Comparison of ENCODE assay signal across 16 cellular contexts in genomic region chr9:19201899-19202891, GRCh38. TPM values are rescaled to one million over a fixed set of nuclear protein-coding genes. Genes with fewer than 3 reads are reported as not detected.
DNase-seq lines count a peak whose midpoint lies in the region; ATAC-seq, FAIRE-seq and TF ChIP-seq lines count a peak whose summit lies in the region.
"Had no signal": no experiment of that assay in that cellular context is flagged by ENCODE, and none has a peak within 500 bp of the region (broad histone marks: within the 10 kb centered on the region; RNA-seq: fewer than 3 reads in every experiment).

No MANE protein-coding gene starts in this region.

- TF ChIP-seq RAD21 in H1 (IDR thresholded peaks at IDR 0.05 in 1 of 2, conservative IDR thresholded peaks at IDR 0.05 in 1 of 2; ENCODE audit: low read depth in 2 of 2, low read length in 2 of 2) = no peak

- POLR2A ChIA-PET in H1 (lab: Charles Lee; ENCODE audit: partially characterized antibody) = interaction anchor here (1.1 kb wide), 1 partner anchor 28 kb away, joined by 3 read pairs; the partner anchor contains the start of gene DENND4C
- POLR2A ChIA-PET in GM10248 (lab: Yijun Ruan, JAX) = interaction anchor here (0.5 to 0.6 kb wide), 2 partner anchors 122 to 192 kb away, joined by 4 to 7 read pairs; no protein-coding TSS in a partner anchor

- no peak for ATAC-seq in GM18907 (IDR thresholded peaks at IDR 0.05; ENCODE audit: unreplicated experiment)
- no peak for ATAC-seq in natural killer cell
- ATAC-seq: activated T-cell treated with anti-CD3 and anti-CD28 coated beads, Interleukin-2, amount 50 U/mL, for 4 hours; stimulated activated naive CD8-positive, alpha-beta T cell treated with anti-CD3 and anti-CD28 coated beads, Interleukin-15, Interleukin-2, amounts not matched to agents 100 U/mL and 50 U/mL, for 24 hours had no signal

- H3K27ac Mint-ChIP-seq in nephron progenitor cell = peak overlapping the region; percentile 98
- no peak overlapping the region for H3K27ac Mint-ChIP-seq in natural killer cell

- H3K9me3 ChIP-seq in H1 (ENCODE audit: insufficient read depth in 2 of 2, low read depth in 1 of 2, low read length in 1 of 2) = no peaks in the 10 kb centered on the region
- H3K9me3 ChIP-seq: lower lobe of right lung had no signal

- no peak overlapping the region for H4K5ac ChIP-seq in H1 (ENCODE audit: insufficient read length, low read depth, low read length)

- no peaks in the 10 kb centered on the region for H3K27me3 Mint-ChIP-seq in nephron progenitor cell (ENCODE audit: low read depth, poor library complexity)
- no peaks in the 10 kb centered on the region for H3K27me3 Mint-ChIP-seq in natural killer cell (ENCODE audit: low read depth in 2 of 2)

- no peak overlapping the region for H3K56ac ChIP-seq in H1 (replicated peaks; ENCODE audit: insufficient read length, low read depth, low read length)

- no peaks in the 10 kb centered on the region for H3K36me3 ChIP-seq in H1 (ENCODE audit: control insufficient read depth in 2 of 4, insufficient read depth in 4 of 4, low read length in 3 of 4)
- H3K36me3 ChIP-seq: lower lobe of right lung had no signal

- no peak overlapping the region for H3K4ac ChIP-seq in H1 (replicated peaks; ENCODE audit: insufficient read length, low read depth, low read length)

- CTCF ChIA-PET in H1 (lab: Charles Lee; ENCODE audit: partially characterized antibody) (interaction anchor here (0.6 to 2.8 kb wide), 10 partner anchors 12 to 1010 kb away, joined by 3 to 7 read pairs (median 4); no protein-coding TSS in a partner anchor), GM10248 (lab: Yijun Ruan, JAX) (interaction anchor here (1.0 to 2.5 kb wide), 8 partner anchors 9 to 263 kb away, joined by 3 to 10 read pairs (median 4); no protein-coding TSS in a partner anchor)

- H3K27ac ChIP-seq in H1 (ENCODE audit: low read depth, low read length) = no peak overlapping the region
- H3K27ac ChIP-seq: lower lobe of right lung had no signal

- H3K79me2 ChIP-seq in H1 (ENCODE audit: control insufficient read depth in 1 of 2, insufficient read depth in 2 of 2, low read length in 2 of 2) = no peaks in the 10 kb centered on the region

- TF ChIP-seq EP300 in H1 (IDR thresholded peaks at IDR 0.05; ENCODE audit: borderline replicate concordance in 1 of 2, low read depth in 2 of 2, low read length in 2 of 2) = no peak

- H3K27me3 ChIP-seq in H1 (replicated peaks in 1 of 4; ENCODE audit: control insufficient read depth in 3 of 4, extremely low read depth in 1 of 4, insufficient read depth in 3 of 4, low read length in 3 of 4) = no peaks in the 10 kb centered on the region

- no peak overlapping the region for H3K9ac ChIP-seq in H1 (replicated peaks in 1 of 4; ENCODE audit: extremely low read depth in 1 of 4, low read depth in 3 of 4, low read length in 3 of 4)

- TF ChIP-seq CTCF in D721Med (IDR thresholded peaks at IDR 0.05; ENCODE audit: insufficient read depth, missing control alignments) (no peak), H1 (IDR thresholded peaks at IDR 0.05; ENCODE audit: control extremely low read depth in 1 of 3, insufficient read depth in 1 of 3, low read depth in 1 of 3, low read length in 3 of 3) (no peak), nephron progenitor cell (IDR thresholded peaks at IDR 0.05) (no peak), GM10248 (IDR thresholded peaks at IDR 0.05; ENCODE audit: control extremely low read depth, extremely low read depth, low read depth, missing control alignments) (no peak), natural killer cell (IDR thresholded peaks at IDR 0.05) (no peak)

- H2BK20ac ChIP-seq in H1 (ENCODE audit: low read length) = no peak overlapping the region

- no peak overlapping the region for H3K4me2 ChIP-seq in H1 (ENCODE audit: insufficient read depth in 1 of 2, low read depth in 2 of 2, low read length in 2 of 2)

- H3K4me3 Mint-ChIP-seq in nephron progenitor cell = peak overlapping the region; percentile 4
- no peak overlapping the region for H3K4me3 Mint-ChIP-seq in natural killer cell
- H3K4me3 Mint-ChIP-seq: activated T-cell treated with anti-CD3 and anti-CD28 coated beads, Interleukin-2, amount 50 U/mL, for 4 hours had no signal

- H2AK5ac ChIP-seq in H1 (ENCODE audit: low read depth, low read length) = no peak overlapping the region

- intact Hi-C loops in natural killer cell (cut with micrococcal nuclease) = no loop called here

- H4K91ac ChIP-seq in H1 (replicated peaks; ENCODE audit: insufficient read length, low read length) = no peak overlapping the region

- no peaks in the 10 kb centered on the region for H3K4me1 ChIP-seq in H1 (replicated peaks in 1 of 4; ENCODE audit: control insufficient read depth in 3 of 4, insufficient read depth in 4 of 4, low read length in 3 of 4)
- H3K4me1 ChIP-seq: lower lobe of right lung had no signal

- H3K18ac ChIP-seq in H1 (ENCODE audit: extremely low read depth, low read length) = no peak overlapping the region

- H3K9me3 Mint-ChIP-seq in nephron progenitor cell = peaks cover 4% of the 10 kb centered on the region
- H3K9me3 Mint-ChIP-seq in natural killer cell = no peaks in the 10 kb centered on the region
- H3K9me3 Mint-ChIP-seq: activated T-cell treated with anti-CD3 and anti-CD28 coated beads, Interleukin-2, amount 50 U/mL, for 4 hours had no signal

- H2BK5ac ChIP-seq in H1 (ENCODE audit: low read depth, low read length) = no peak overlapping the region

- TF ChIP-seq POLR2A in H1 (IDR thresholded peaks at IDR 0.05; ENCODE audit: control extremely low read depth in 1 of 2, low read depth in 2 of 2, low read length in 2 of 2) = no peak

- H3K4me3 ChIP-seq in H1 (ENCODE audit: extremely low read depth in 1 of 4, insufficient read depth in 2 of 4, low read depth in 3 of 4, low read length in 4 of 4) = no peak overlapping the region
- H3K4me3 ChIP-seq: lower lobe of right lung had no signal

- H3K36me3 Mint-ChIP-seq in nephron progenitor cell (ENCODE audit: low read depth) (no peaks in the 10 kb centered on the region), natural killer cell (no peaks in the 10 kb centered on the region)

- no peak overlapping the region for H2BK120ac ChIP-seq in H1 (replicated peaks; ENCODE audit: low read depth, low read length)

- peaks cover 27% of the 10 kb centered on the region for H3K4me1 Mint-ChIP-seq in nephron progenitor cell
- no peaks in the 10 kb centered on the region for H3K4me1 Mint-ChIP-seq in natural killer cell

- no peaks in the 10 kb centered on the region for H3K23me2 ChIP-seq in H1 (ENCODE audit: low read depth, low read length)

- H2BK12ac ChIP-seq in H1 (ENCODE audit: low read depth, low read length) = no peak overlapping the region

- H3K79me1 ChIP-seq in H1 (ENCODE audit: low read depth, low read length) = no peaks in the 10 kb centered on the region

- H2BK15ac ChIP-seq in H1 (ENCODE audit: low read length) = no peak overlapping the region

- H2AFZ ChIP-seq in H1 (ENCODE audit: low read length) = 0 out of 2 replicates have a peak overlapping the region, but pooled peaks have one; percentile 1

- no peak overlapping the region for H3K23ac ChIP-seq in H1 (ENCODE audit: insufficient read length)

- H4K20me1 ChIP-seq in H1 (replicated peaks in 1 of 2; ENCODE audit: control insufficient read depth in 1 of 2, insufficient read depth in 2 of 2, low read length in 2 of 2) = no peaks in the 10 kb centered on the region

- H3K14ac ChIP-seq in H1 (ENCODE audit: insufficient read length) = no peak overlapping the region

- peak; percentile 23 for DNase-seq in D721Med (ENCODE audit: insufficient read length, low spot score)
- peak; percentile 7 for DNase-seq in M059J (ENCODE audit: low read depth)
- DNase-seq in H1 (ENCODE audit: low read depth in 1 of 2, low spot score in 2 of 2) = no peak
- DNase-seq in nephron progenitor cell = peak; percentile 36
- no peak for DNase-seq in KG1 (lab: John Stamatoyannopoulos, UW)
- DNase-seq in GM10248 (ENCODE audit: extremely low spot score) = no peak
- no peak for DNase-seq in natural killer cell
- DNase-seq: activated T-cell treated with anti-CD3 and anti-CD28 coated beads, Interleukin-2, amount 50 U/mL, for 4 hours; C1 segment of cervical spinal cord; head of caudate nucleus; lower lobe of right lung; MV-4-11; posterior cingulate gyrus; stimulated activated CD4-positive, alpha-beta T cell treated with anti-CD3 and anti-CD28 coated beads, Interleukin-2, amount 100 ng/mL, for 48 hours; stimulated activated naive CD8-positive, alpha-beta T cell treated with anti-CD3 and anti-CD28 coated beads, Interleukin-15, Interleukin-2, amounts not matched to agents 100 U/mL and 50 U/mL, for 24 hours had no signal

- no peak overlapping the region for H4K8ac ChIP-seq in H1 (ENCODE audit: extremely low read depth, insufficient read depth, low read length)

- WGBS in H1 (ENCODE audit: extremely low coverage in 1 of 2, insufficient coverage in 1 of 2, insufficient read length in 1 of 2, insufficient replicate concordance in 2 of 2, low coverage in 1 of 2, low lambda C conversion rate in 2 of 2, missing lambda C conversion rate in 1 of 2), 2 experiments = 94% methylated on average over 12 of the region's 13 CpGs; no CpG with 5 or more reads in 1 of the 2 experiments

- FAIRE-seq in D721Med (lab: Jason Lieb, UNC) (no peak), H1 (lab: Jason Lieb, UNC) (no peak)

TF ChIP-seq in H1, 55 proteins besides CTCF, POLR2A, EP300 and RAD21:
- TF ChIP-seq FOSL1 (IDR thresholded peaks at IDR 0.05; ENCODE audit: insufficient read depth, low read depth, low read length) (no peak), BACH1 (IDR thresholded peaks at IDR 0.05; ENCODE audit: low read length) (no peak), TEAD4 (IDR thresholded peaks at IDR 0.05; ENCODE audit: low read depth, low read length) (no peak), TCF12 (IDR thresholded peaks at IDR 0.05; ENCODE audit: low read depth, low read length) (no peak), CBX5 (IDR thresholded peaks at IDR 0.05; ENCODE audit: low read depth, low read length) (no peak), POU5F1 (IDR thresholded peaks at IDR 0.05; ENCODE audit: low read depth, low read length) (no peak), NANOG (IDR thresholded peaks at IDR 0.05; ENCODE audit: insufficient read depth, low read depth, low read length, poor library complexity, severe bottlenecking) (no peak)
TF ChIP-seq in H1: peak in this region for 0.

RNA-seq across cellular contexts. Expression of gene DENND4C, which starts 28.3 kb away (rescaled TPM):
- 36.7 and 40.7 TPM in 2 replicates for total RNA-seq in M059J (2014; rRNA removed; shearing (Covaris generic))
- total RNA-seq in H1 (2021; fragmentation: NEBNext Ultra II Directional; extraction: Animal tissue kit (Norgen Biotek cat#: 25700)) = 18.9 and 19.8 TPM in 2 replicates
- polyA plus RNA-seq in H1 (2011; rRNA removed) = 4.8 and 6.9 TPM in 2 replicates
- 8.3 TPM for polyA plus RNA-seq in H1 (2011; cell fraction: cytosol; rRNA removed)
- polyA plus RNA-seq in H1 (2011; cell fraction: nucleus; rRNA removed) = 5.7 TPM
- 6.2 to 11.8 TPM (median 8.4 TPM) in 4 replicates for polyA plus RNA-seq in H1 (2012, experiment 1 of 2)
- polyA plus RNA-seq in H1 (2012, experiment 2 of 2) = 0.63 TPM
- polyA plus RNA-seq in H1 (2013, experiment 1 of 2) = 8.0 TPM
- 7.9 TPM for polyA plus RNA-seq in H1 (2013, experiment 2 of 2)
- polyA minus RNA-seq in H1 (2011; rRNA and poly(A)+ RNA removed) = 28.5 and 47.2 TPM in 2 replicates
- 16.4 TPM for polyA minus RNA-seq in H1 (2011; cell fraction: cytosol; rRNA and poly(A)+ RNA removed)
- 52.8 TPM for polyA minus RNA-seq in H1 (2011; cell fraction: nucleus; rRNA and poly(A)+ RNA removed)
- 100 to 1,000 TPM in 2 of 3 donors, 10 to 100 TPM in 1; 82.6 to 115 (median 100) TPM for total RNA-seq in natural killer cell

Comparison
In these comparisons a context has a peak if more than half of its experiments do, and no peak if none do; other contexts are left out.
1. DNase-seq: peak in D721Med (single experiment), M059J (single experiment) and nephron progenitor cell (single experiment); none in H1 (0 of 2), KG1 (single experiment), GM10248 (single experiment) and natural killer cell (single experiment).